ENCODE assay signal across 29 cellular contexts in the genomic region with DNA sequence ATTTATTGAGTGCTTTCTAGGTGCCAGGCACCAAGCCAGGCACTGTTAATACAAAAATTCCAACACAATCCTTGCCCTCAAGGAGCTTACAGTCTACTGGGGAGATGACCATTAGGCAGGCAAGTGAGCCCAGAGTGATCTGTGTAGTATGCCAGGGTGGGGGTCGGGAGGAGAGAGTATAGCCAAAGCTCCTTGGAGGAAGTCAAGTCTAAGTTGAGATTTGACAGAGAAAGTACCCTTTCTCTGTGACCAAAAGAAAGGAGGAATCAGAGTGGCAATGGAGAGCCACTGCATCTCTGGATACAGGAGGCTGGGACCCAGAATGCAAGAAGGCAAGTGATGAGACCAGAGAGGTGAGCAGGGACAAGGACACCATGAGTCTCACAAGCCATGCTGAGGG. TPM values are rescaled to one million over a fixed set of nuclear protein-coding genes. Genes with fewer than 3 reads are reported as not detected.
A peak's percentile ranks its signal among the peaks of the same experiment; 100 is the strongest.
DNase-seq lines count a peak whose midpoint lies in the region; ATAC-seq lines count a peak whose summit lies in the region.
"Had no signal": no experiment of that assay in that cellular context is flagged by ENCODE, and none has a peak within 500 bp of the region (broad histone marks: within the 10 kb centered on the region; RNA-seq: fewer than 3 reads in every experiment).

No MANE protein-coding gene starts in this region.

- no peaks in the 10 kb centered on the region for H3K9me3 Mint-ChIP-seq in activated T-cell treated with anti-CD3 and anti-CD28 coated beads, Interleukin-2, amount 50 U/mL, for 72 hours
- H3K9me3 Mint-ChIP-seq in activated CD8-positive, alpha-beta memory T cell treated with anti-CD3 and anti-CD28 coated beads, Interleukin-2, amount 10 ng/mL, durations not matched to agents 7 days and 5 days (ENCODE audit: low read depth), result no peaks in the 10 kb centered on the region
- no peaks in the 10 kb centered on the region for H3K9me3 Mint-ChIP-seq in stimulated activated naive B cell treated with anti-CD40 and anti-IgM and Interleukin-4, amounts not matched to agents 10 μg/mL and 1 μg/mL and 100 μg/mL, for 72 hours
- H3K9me3 Mint-ChIP-seq: activated naive CD4-positive, alpha-beta T cell treated with anti-CD3 and anti-CD28 coated beads, Interleukin-2, amount 50 U/mL, for 24 hours; IgD-negative memory B cell; immature natural killer cell had no signal

- ATAC-seq in activated T-cell treated with anti-CD3 and anti-CD28 coated beads, Interleukin-2, amount 50 U/mL, for 72 hours (replicated peaks in 1 of 2), result no peak
- ATAC-seq in activated CD8-positive, alpha-beta memory T cell treated with anti-CD3 and anti-CD28 coated beads, Interleukin-2, amount 10 ng/mL, durations not matched to agents 7 days and 5 days, result no peak
- ATAC-seq in stimulated activated naive B cell treated with anti-CD40 and anti-IgM and Interleukin-4, amounts not matched to agents 10 μg/mL and 1 μg/mL and 100 μg/mL, for 72 hours (replicated peaks), result no peak
- ATAC-seq in GM19395 (IDR thresholded peaks at IDR 0.05; ENCODE audit: unreplicated experiment), result no peak
- ATAC-seq: left lung, Panc1 had no signal

- H3K27ac Mint-ChIP-seq in activated T-cell treated with anti-CD3 and anti-CD28 coated beads, Interleukin-2, amount 50 U/mL, for 72 hours, result no peak overlapping the region
- no peak overlapping the region for H3K27ac Mint-ChIP-seq in activated CD8-positive, alpha-beta memory T cell treated with anti-CD3 and anti-CD28 coated beads, Interleukin-2, amount 10 ng/mL, durations not matched to agents 7 days and 5 days
- H3K27ac Mint-ChIP-seq in stimulated activated naive B cell treated with anti-CD40 and anti-IgM and Interleukin-4, amounts not matched to agents 10 μg/mL and 1 μg/mL and 100 μg/mL, for 72 hours, result peak overlapping the region; percentile 3
- H3K27ac Mint-ChIP-seq: IgD-negative memory B cell had no signal

- CTCF ChIA-PET in activated CD8-positive, alpha-beta memory T cell treated with anti-CD3 and anti-CD28 coated beads, Interleukin-2, amount 10 ng/mL, durations not matched to agents 7 days and 5 days (lab: Charles Lee), result interaction anchor here (0.6 to 8.1 kb wide), 6 partner anchors 8 to 82 kb away, joined by 3 to 72 read pairs (median 14); no protein-coding TSS in a partner anchor

- H3K36me3 Mint-ChIP-seq in activated T-cell treated with anti-CD3 and anti-CD28 coated beads, Interleukin-2, amount 50 U/mL, for 72 hours (ENCODE audit: insufficient read depth in 2 of 2), result peaks cover 4% of the 10 kb centered on the region in 2 donors
- peaks cover 15% of the 10 kb centered on the region for H3K36me3 Mint-ChIP-seq in activated CD8-positive, alpha-beta memory T cell treated with anti-CD3 and anti-CD28 coated beads, Interleukin-2, amount 10 ng/mL, durations not matched to agents 7 days and 5 days
- peaks cover 32 to 52% of the 10 kb centered on the region in 2 donors for H3K36me3 Mint-ChIP-seq in stimulated activated naive B cell treated with anti-CD40 and anti-IgM and Interleukin-4, amounts not matched to agents 10 μg/mL and 1 μg/mL and 100 μg/mL, for 72 hours

- no peaks in the 10 kb centered on the region for H3K27me3 Mint-ChIP-seq in activated T-cell treated with anti-CD3 and anti-CD28 coated beads, Interleukin-2, amount 50 U/mL, for 72 hours (ENCODE audit: low read depth)
- H3K27me3 Mint-ChIP-seq in activated CD8-positive, alpha-beta memory T cell treated with anti-CD3 and anti-CD28 coated beads, Interleukin-2, amount 10 ng/mL, durations not matched to agents 7 days and 5 days, result no peaks in the 10 kb centered on the region
- H3K27me3 Mint-ChIP-seq in stimulated activated naive B cell treated with anti-CD40 and anti-IgM and Interleukin-4, amounts not matched to agents 10 μg/mL and 1 μg/mL and 100 μg/mL, for 72 hours, result no peaks in the 10 kb centered on the region
- H3K27me3 Mint-ChIP-seq: activated naive CD4-positive, alpha-beta T cell treated with anti-CD3 and anti-CD28 coated beads, Interleukin-2, amount 50 U/mL, for 24 hours; IgD-negative memory B cell had no signal

- H3K4me3 Mint-ChIP-seq in activated T-cell treated with anti-CD3 and anti-CD28 coated beads, Interleukin-2, amount 50 U/mL, for 72 hours, result no peak overlapping the region
- H3K4me3 Mint-ChIP-seq in activated CD8-positive, alpha-beta memory T cell treated with anti-CD3 and anti-CD28 coated beads, Interleukin-2, amount 10 ng/mL, durations not matched to agents 7 days and 5 days, result no peak overlapping the region
- H3K4me3 Mint-ChIP-seq in stimulated activated naive B cell treated with anti-CD40 and anti-IgM and Interleukin-4, amounts not matched to agents 10 μg/mL and 1 μg/mL and 100 μg/mL, for 72 hours, result no peak overlapping the region
- H3K4me3 Mint-ChIP-seq: activated naive CD4-positive, alpha-beta T cell treated with anti-CD3 and anti-CD28 coated beads, Interleukin-2, amount 50 U/mL, for 24 hours; immature natural killer cell had no signal

- DNase-seq in activated T-cell treated with anti-CD3 and anti-CD28 coated beads, Interleukin-2, amount 50 U/mL, for 48 hours, result peak; percentile 10 to 15
- DNase-seq in activated T-cell treated with anti-CD3 and anti-CD28 coated beads, Interleukin-2, amount 50 U/mL, for 72 hours, result no peak
- DNase-seq in activated CD8-positive, alpha-beta memory T cell treated with anti-CD3 and anti-CD28 coated beads, Interleukin-2, amount 10 ng/mL, durations not matched to agents 7 days and 5 days, result peak; percentile 29
- DNase-seq in islet precursor cell, result peak; percentile 47
- no peak for DNase-seq in stimulated activated naive B cell treated with anti-CD40 and anti-IgM and Interleukin-4, amounts not matched to agents 10 μg/mL and 1 μg/mL and 100 μg/mL, for 72 hours
- no peak for DNase-seq in DMS114 treated with DMSO at 0.1 percent for 48 hours (lab: John Stamatoyannopoulos, UW; ENCODE audit: unreplicated experiment)
- DNase-seq in NCI-H524 (lab: John Stamatoyannopoulos, UW), result no peak
- DNase-seq: C1 segment of cervical spinal cord; caudate nucleus; cortex of kidney; hypothalamus; immature natural killer cell; left lung; NCI-H1092; NCI-H187; NCI-H69; occipital lobe; SHP77 treated with DMSO at 0.1 percent for 48 hours; stimulated activated CD4-positive, alpha-beta T cell treated with anti-CD3 and anti-CD28 coated beads, Interleukin-1b, Interleukin-23, amount 100 ng/mL, for 48 hours; stimulated activated CD8-positive, alpha-beta memory T cell treated with anti-CD3 and anti-CD28 coated beads, Interleukin-4, amount 100 ng/mL, for 48 hours; T-helper 9 cell; upper lobe of left lung had no signal

- peaks cover 13% of the 10 kb centered on the region for H3K4me1 Mint-ChIP-seq in activated T-cell treated with anti-CD3 and anti-CD28 coated beads, Interleukin-2, amount 50 U/mL, for 72 hours (ENCODE audit: low read depth)
- H3K4me1 Mint-ChIP-seq in activated CD8-positive, alpha-beta memory T cell treated with anti-CD3 and anti-CD28 coated beads, Interleukin-2, amount 10 ng/mL, durations not matched to agents 7 days and 5 days, result peaks cover 13% of the 10 kb centered on the region
- peaks cover 19 to 32% of the 10 kb centered on the region in 2 donors for H3K4me1 Mint-ChIP-seq in stimulated activated naive B cell treated with anti-CD40 and anti-IgM and Interleukin-4, amounts not matched to agents 10 μg/mL and 1 μg/mL and 100 μg/mL, for 72 hours

RNA-seq across cellular contexts. Expression of gene ANKRD53, which starts 7.5 kb away (rescaled TPM):
- under 1 TPM in 1 of 2 donors, not detected in 1; 0.58 TPM for total RNA-seq in activated T-cell treated with anti-CD3 and anti-CD28 coated beads, Interleukin-2, amount 50 U/mL, for 72 hours
- total RNA-seq in activated CD8-positive, alpha-beta memory T cell treated with anti-CD3 and anti-CD28 coated beads, Interleukin-2, amount 10 ng/mL, durations not matched to agents 7 days and 5 days, result not detected
- total RNA-seq: Daoy had no signal

RNA-seq across cellular contexts. Expression of gene TEX261, which starts 8.7 kb away (rescaled TPM):
- total RNA-seq in activated T-cell treated with anti-CD3 and anti-CD28 coated beads, Interleukin-2, amount 50 U/mL, for 72 hours, result 10 to 100 TPM; 45.9 to 66.6 TPM
- 10 to 100 TPM; 39.2 to 58.1 TPM for total RNA-seq in activated CD8-positive, alpha-beta memory T cell treated with anti-CD3 and anti-CD28 coated beads, Interleukin-2, amount 10 ng/mL, durations not matched to agents 7 days and 5 days

RNA-seq across cellular contexts. Expression of gene ATP6V1B1, which starts 50.3 kb away (rescaled TPM):
- not detected for total RNA-seq in activated T-cell treated with anti-CD3 and anti-CD28 coated beads, Interleukin-2, amount 50 U/mL, for 72 hours
- total RNA-seq in activated CD8-positive, alpha-beta memory T cell treated with anti-CD3 and anti-CD28 coated beads, Interleukin-2, amount 10 ng/mL, durations not matched to agents 7 days and 5 days, result not detected
- total RNA-seq: astrocyte, occipital lobe, subcutaneous adipose tissue had no signal

Comparison
In these comparisons a context has a peak if more than half of its experiments do, and no peak if none do; other contexts are left out.
1. DNase-seq: peak in activated T-cell treated with anti-CD3 and anti-CD28 coated beads, Interleukin-2, amount 50 U/mL, for 48 hours (2 of 2), activated CD8-positive, alpha-beta memory T cell treated with anti-CD3 and anti-CD28 coated beads, Interleukin-2, amount 10 ng/mL, durations not matched to agents 7 days and 5 days (single experiment) and islet precursor cell (single experiment); none in activated T-cell treated with anti-CD3 and anti-CD28 coated beads, Interleukin-2, amount 50 U/mL, for 72 hours (0 of 2), stimulated activated naive B cell treated with anti-CD40 and anti-IgM and Interleukin-4, amounts not matched to agents 10 μg/mL and 1 μg/mL and 100 μg/mL, for 72 hours (single experiment), DMS114 treated with DMSO at 0.1 percent for 48 hours (single experiment) and NCI-H524 (0 of 2).